ENCODE assay signal across 11 cellular contexts in the genomic region with DNA sequence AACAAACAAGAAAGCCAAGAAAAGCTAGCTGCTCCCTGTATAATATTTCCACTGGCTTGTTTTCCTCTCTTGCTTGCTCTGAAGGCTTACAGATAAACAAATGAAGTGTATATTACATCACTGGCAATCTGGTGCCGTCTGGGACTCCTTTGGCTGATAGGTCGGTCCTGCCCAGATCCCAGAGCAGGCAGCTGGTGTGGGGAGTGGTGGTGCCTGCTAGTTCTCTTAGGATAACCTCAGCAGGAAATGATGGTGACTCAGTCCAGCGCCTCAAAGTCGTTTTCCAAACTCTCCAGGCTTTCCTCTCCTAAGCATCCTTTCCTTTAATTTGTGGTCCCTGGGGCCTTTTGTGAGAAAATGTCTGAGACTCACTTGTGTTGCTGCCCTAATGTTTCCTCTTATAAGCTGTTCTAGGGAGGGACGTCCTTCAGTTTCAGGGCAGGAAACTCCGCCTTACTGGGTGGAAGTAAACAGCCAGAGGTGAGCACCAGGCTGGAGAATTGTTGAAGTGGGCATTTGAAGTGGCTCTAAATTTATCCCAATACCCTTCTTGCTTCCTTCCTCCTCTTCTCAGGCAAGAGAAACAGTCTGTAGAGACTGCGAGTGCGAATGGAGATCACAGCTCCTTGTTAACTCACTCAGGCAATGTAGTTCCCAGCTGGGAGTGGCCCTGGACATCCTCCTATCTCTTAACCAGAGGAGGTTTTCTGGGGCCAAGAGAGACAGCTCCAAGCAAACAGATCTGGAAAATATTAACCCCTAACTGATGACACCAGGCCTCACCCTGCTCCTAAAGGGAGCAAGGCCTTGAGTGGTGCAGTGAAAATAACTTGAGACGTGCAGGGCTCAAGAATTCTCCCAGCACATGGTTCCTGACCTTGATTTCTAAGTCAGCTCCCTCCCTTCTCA. TPM values are rescaled to one million over a fixed set of nuclear protein-coding genes. Genes with fewer than 3 reads are reported as not detected.
DNase-seq lines count a peak whose midpoint lies in the region; ATAC-seq, FAIRE-seq and TF ChIP-seq lines count a peak whose summit lies in the region.
"Had no signal": no experiment of that assay in that cellular context is flagged by ENCODE, and none has a peak within 500 bp of the region (broad histone marks: within the 10 kb centered on the region; RNA-seq: fewer than 3 reads in every experiment).

No MANE protein-coding gene starts in this region.

- no peaks in the 10 kb centered on the region for H3K79me2 ChIP-seq in SK-N-SH (ENCODE audit: insufficient read depth)

- ATAC-seq in SK-N-SH treated with all-trans-retinoic acid at 6 μM for 48 hours, result no peak
- no peak for ATAC-seq in activated naive CD8-positive, alpha-beta T cell treated with anti-CD3 and anti-CD28 coated beads, Interleukin-2, amount 50 U/mL, for 24 hours
- ATAC-seq in HG02973 (IDR thresholded peaks at IDR 0.05; ENCODE audit: unreplicated experiment), result no peak

- no peaks in the 10 kb centered on the region for H3K9me3 ChIP-seq in SK-N-SH
- H3K9me3 ChIP-seq in spleen, result no peaks in the 10 kb centered on the region

- H3K4me3 Mint-ChIP-seq in activated naive CD8-positive, alpha-beta T cell treated with anti-CD3 and anti-CD28 coated beads, Interleukin-2, amount 50 U/mL, for 24 hours, result no peak overlapping the region
- H3K4me3 Mint-ChIP-seq: activated T-cell treated with anti-CD3 and anti-CD28 coated beads, Interleukin-2, amount 50 U/mL, for 4 hours had no signal

- H3K36me3 ChIP-seq in SK-N-SH (replicated peaks in 1 of 2; ENCODE audit: control insufficient read depth in 1 of 2, insufficient read depth in 2 of 2, low read length in 1 of 2), result no peaks in the 10 kb centered on the region
- no peaks in the 10 kb centered on the region for H3K36me3 ChIP-seq in spleen

- H3K27ac ChIP-seq in SK-N-SH (ENCODE audit: low read depth in 2 of 2, low read length in 1 of 2), result no peak overlapping the region; a peak in 1 of 4 replicates
- peak overlapping the region in 6 of 8 donors; percentile 1 to 59 (median 40) for H3K27ac ChIP-seq in spleen

- no peak overlapping the region for H3K4me2 ChIP-seq in SK-N-SH

- no peak for TF ChIP-seq RAD21 in SK-N-SH (IDR thresholded peaks at IDR 0.05; ENCODE audit: low read length)

- H3K27ac Mint-ChIP-seq in activated naive CD8-positive, alpha-beta T cell treated with anti-CD3 and anti-CD28 coated beads, Interleukin-2, amount 50 U/mL, for 24 hours, result no peak overlapping the region

- H2AFZ ChIP-seq in SK-N-SH (ENCODE audit: low read depth), result no peak overlapping the region

- 38% methylated on average over 9 of the region's 9 CpGs for WGBS in SK-N-SH (ENCODE audit: low lambda C conversion rate)
- 22 to 32% (median 26%) methylated on average over 9 of the region's 9 CpGs for WGBS in spleen, 5 donors

- H3K4me3 ChIP-seq in SK-N-SH (ENCODE audit: low read depth in 2 of 2, low read length in 1 of 2), result no peak overlapping the region
- no peak overlapping the region for H3K4me3 ChIP-seq in fibroblast of mammary gland (ENCODE audit: control insufficient read depth, low read depth, low read length)
- no peak overlapping the region for H3K4me3 ChIP-seq in spleen

- peaks cover 21% of the 10 kb centered on the region for H3K4me1 Mint-ChIP-seq in activated naive CD8-positive, alpha-beta T cell treated with anti-CD3 and anti-CD28 coated beads, Interleukin-2, amount 50 U/mL, for 24 hours

- H3K36me3 Mint-ChIP-seq in activated naive CD8-positive, alpha-beta T cell treated with anti-CD3 and anti-CD28 coated beads, Interleukin-2, amount 50 U/mL, for 24 hours (ENCODE audit: low read depth), result no peaks in the 10 kb centered on the region

- H3K4me1 ChIP-seq in SK-N-SH (ENCODE audit: control insufficient read depth in 1 of 2, insufficient read depth in 2 of 2, low read depth in 1 of 2, low read length in 1 of 2) (peaks cover 0 to 8% of the 10 kb centered on the region in 2 experiments; a peak in 1 of 4 replicates), spleen (peaks cover 13 to 40% (median 25%) of the 10 kb centered on the region in 6 donors)

- intact Hi-C loops in spleen (cut with DNase I; ENCODE audit: low total_unique reads), result no loop called here

- no peak for TF ChIP-seq CTCF in SK-N-SH (IDR thresholded peaks at IDR 0.05)
- TF ChIP-seq CTCF in fibroblast of mammary gland (conservative IDR thresholded peaks at IDR 0.05; ENCODE audit: control insufficient read depth, insufficient read depth, low read depth, low read length), result no peak
- TF ChIP-seq CTCF in spleen (IDR thresholded peaks at IDR 0.05 in 8 of 11, conservative IDR thresholded peaks at IDR 0.05 in 3 of 11), result no peak

- H4K20me1 ChIP-seq in SK-N-SH (ENCODE audit: insufficient read depth), result no peaks in the 10 kb centered on the region

- no peak overlapping the region for H3K9ac ChIP-seq in SK-N-SH

- POLR2A ChIA-PET in SK-N-SH (lab: Yijun Ruan, JAX), result no interaction called here

- no peak for FAIRE-seq in frontal cortex (lab: Jason Lieb, UNC)

- TF ChIP-seq POLR2A in spleen (IDR thresholded peaks at IDR 0.05), result no peak

- no peaks in the 10 kb centered on the region for H3K9me2 ChIP-seq in SK-N-SH

- H3K9me3 Mint-ChIP-seq in activated naive CD8-positive, alpha-beta T cell treated with anti-CD3 and anti-CD28 coated beads, Interleukin-2, amount 50 U/mL, for 24 hours, result no peaks in the 10 kb centered on the region
- H3K9me3 Mint-ChIP-seq: activated T-cell treated with anti-CD3 and anti-CD28 coated beads, Interleukin-2, amount 50 U/mL, for 4 hours had no signal

- peak; percentile 77 for DNase-seq in SK-N-SH
- DNase-seq in NCI-H510A treated with DMSO at 0.1 percent for 48 hours (lab: John Stamatoyannopoulos, UW), result peak; percentile 88
- peak; percentile 27 for DNase-seq in fibroblast of mammary gland (ENCODE audit: low read depth)
- DNase-seq in spleen, result peak; percentile 42
- no peak for DNase-seq in activated naive CD8-positive, alpha-beta T cell treated with anti-CD3 and anti-CD28 coated beads, Interleukin-2, amount 50 U/mL, for 24 hours
- DNase-seq in frontal cortex (ENCODE audit: low spot score in 2 of 2), result no peak
- DNase-seq: activated T-cell treated with anti-CD3 and anti-CD28 coated beads, Interleukin-2, amount 50 U/mL, for 4 hours; stimulated activated CD4-positive, alpha-beta T cell treated with anti-CD3 and anti-CD28 coated beads, Interleukin-15, amount 100 ng/mL, for 24 hours had no signal

- no peaks in the 10 kb centered on the region for H3F3A ChIP-seq in SK-N-SH (replicated peaks; ENCODE audit: insufficient read depth)

- CTCF ChIA-PET in SK-N-SH (lab: Yijun Ruan, JAX), result interaction anchor here (0.8 to 5.7 kb wide), 10 partner anchors 9 to 299 kb away, joined by 3 to 59 read pairs (median 4); a partner anchor contains a TSS

- H3K27me3 ChIP-seq in SK-N-SH (ENCODE audit: insufficient read depth), result no peaks in the 10 kb centered on the region
- H3K27me3 ChIP-seq in spleen (replicated peaks in 1 of 7), result peaks cover 0 to 72% (median 10%) of the 10 kb centered on the region in 7 donors

- peaks cover 19% of the 10 kb centered on the region for H3K27me3 Mint-ChIP-seq in activated naive CD8-positive, alpha-beta T cell treated with anti-CD3 and anti-CD28 coated beads, Interleukin-2, amount 50 U/mL, for 24 hours

- TF ChIP-seq EP300 in SK-N-SH (IDR thresholded peaks at IDR 0.05; ENCODE audit: borderline replicate concordance in 1 of 2, low read depth in 1 of 2, low read length in 1 of 2), result no peak

TF ChIP-seq in SK-N-SH, 30 proteins besides CTCF, POLR2A, EP300 and RAD21:
- TF ChIP-seq GATA2 (CRISPR knock-in tag; IDR thresholded peaks at IDR 0.05), result 0 out of 2 replicates have a peak, but pooled peaks have one; percentile 12
- TF ChIP-seq TCF12 (IDR thresholded peaks at IDR 0.05), result no peak

TF ChIP-seq in SK-N-SH treated with all-trans-retinoic acid at 6 μM for 48 hours, 23 proteins besides CTCF, POLR2A, EP300 and RAD21 (continues in another document):
- TF ChIP-seq ZFP30 (CRISPR knock-in tag; IDR thresholded peaks at IDR 0.05), result no peak
- TF ChIP-seq ISL1 (CRISPR knock-in tag; IDR thresholded peaks at IDR 0.05), result no peak
- no peak for TF ChIP-seq ARNTL (CRISPR knock-in tag; IDR thresholded peaks at IDR 0.05; ENCODE audit: borderline replicate concordance, low read depth)
- TF ChIP-seq, protein P1, sequence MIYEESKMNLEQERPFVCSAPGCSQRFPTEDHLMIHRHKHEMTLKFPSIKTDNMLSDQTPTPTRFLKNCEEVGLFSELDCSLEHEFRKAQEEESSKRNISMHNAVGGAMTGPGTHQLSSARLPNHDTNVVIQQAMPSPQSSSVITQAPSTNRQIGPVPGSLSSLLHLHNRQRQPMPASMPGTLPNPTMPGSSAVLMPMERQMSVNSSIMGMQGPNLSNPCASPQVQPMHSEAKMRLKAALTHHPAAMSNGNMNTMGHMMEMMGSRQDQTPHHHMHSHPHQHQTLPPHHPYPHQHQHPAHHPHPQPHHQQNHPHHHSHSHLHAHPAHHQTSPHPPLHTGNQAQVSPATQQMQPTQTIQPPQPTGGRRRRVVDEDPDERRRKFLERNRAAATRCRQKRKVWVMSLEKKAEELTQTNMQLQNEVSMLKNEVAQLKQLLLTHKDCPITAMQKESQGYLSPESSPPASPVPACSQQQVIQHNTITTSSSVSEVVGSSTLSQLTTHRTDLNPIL (CRISPR knock-in tag; IDR thresholded peaks at IDR 0.05; ENCODE audit: low read depth), result no peak

RNA-seq across cellular contexts. Expression of a gene that starts 34.9 kb away (rescaled TPM):
- polyA plus RNA-seq in SK-N-SH (2012; rRNA removed) (not detected in 2 replicates), spleen (10 to 100 TPM; 13.1 to 30.6 (median 23.9) TPM)
- not detected in 2 replicates for polyA plus RNA-seq in SK-N-SH (2012; cell fraction: cytosol; rRNA removed)
- polyA plus RNA-seq in SK-N-SH (2012; cell fraction: nucleus; rRNA removed), result not detected in 2 replicates
- total RNA-seq in spleen (10 to 100 TPM; 29.5 to 45.8 (median 33.0) TPM), frontal cortex (0.41 TPM)
- total RNA-seq: activated T-cell treated with anti-CD3 and anti-CD28 coated beads, Interleukin-2, amount 50 U/mL, for 4 hours; glomerular endothelial cell had no signal

RNA-seq across cellular contexts. Expression of a gene that starts 54.3 kb away (rescaled TPM):
- not detected in 2 replicates for polyA plus RNA-seq in SK-N-SH (2012; rRNA removed)
- not detected in 2 replicates for polyA plus RNA-seq in SK-N-SH (2012; cell fraction: cytosol; rRNA removed)
- not detected in 2 replicates for polyA plus RNA-seq in SK-N-SH (2012; cell fraction: nucleus; rRNA removed)
- total RNA-seq in spleen, result 10 to 100 TPM in 3 of 7 donors, 1 to 10 TPM in 4; 1.7 to 20.3 (median 6.4) TPM
- 1 to 10 TPM in 2 of 3 donors, under 1 TPM in 1; 0.99 to 5.3 (median 3.0) TPM for polyA plus RNA-seq in spleen
- total RNA-seq in frontal cortex, result under 0.01 TPM
- total RNA-seq: activated T-cell treated with anti-CD3 and anti-CD28 coated beads, Interleukin-2, amount 50 U/mL, for 4 hours; glomerular endothelial cell had no signal

RNA-seq across cellular contexts. Expression of a gene that starts 59.2 kb away (rescaled TPM):
- 0.13 and 0.25 TPM in 2 replicates for polyA plus RNA-seq in SK-N-SH (2012; rRNA removed)
- polyA plus RNA-seq in SK-N-SH (2012; cell fraction: cytosol; rRNA removed), result 0.09 and 0.12 TPM in 2 replicates
- 0.26 and 0.31 TPM in 2 replicates for polyA plus RNA-seq in SK-N-SH (2012; cell fraction: nucleus; rRNA removed)
- total RNA-seq in spleen, result 10 to 100 TPM; 17.4 to 29.2 (median 24.3) TPM
- polyA plus RNA-seq in spleen, result 10 to 100 TPM; 16.6 to 37.6 (median 19.8) TPM
- 0.82 TPM for total RNA-seq in frontal cortex
- total RNA-seq: glomerular endothelial cell had no signal

Comparison
In these comparisons a context has a peak if more than half of its experiments do, and no peak if none do; other contexts are left out.
1. DNase-seq: peak in SK-N-SH (single experiment), NCI-H510A treated with DMSO at 0.1 percent for 48 hours (single experiment), fibroblast of mammary gland (single experiment) and spleen (single experiment); none in activated naive CD8-positive, alpha-beta T cell treated with anti-CD3 and anti-CD28 coated beads, Interleukin-2, amount 50 U/mL, for 24 hours (single experiment) and frontal cortex (0 of 2).
2. H3K27ac ChIP-seq: peak in spleen (6 of 8); none in SK-N-SH (0 of 2).
3. RNA of a gene that starts 34.9 kb away (total RNA-seq): 29.5 to 45.8 TPM in spleen; 0.41 TPM in frontal cortex (single experiment); every median in the first group is over 10 times any median in the second.
4. RNA of a gene that starts 59.2 kb away (total RNA-seq): 17.4 to 29.2 TPM in spleen; 0.82 TPM in frontal cortex (single experiment); every median in the first group is over 10 times any median in the second.